ENCODE assay signal across 9 cellular contexts in the genomic region with DNA sequence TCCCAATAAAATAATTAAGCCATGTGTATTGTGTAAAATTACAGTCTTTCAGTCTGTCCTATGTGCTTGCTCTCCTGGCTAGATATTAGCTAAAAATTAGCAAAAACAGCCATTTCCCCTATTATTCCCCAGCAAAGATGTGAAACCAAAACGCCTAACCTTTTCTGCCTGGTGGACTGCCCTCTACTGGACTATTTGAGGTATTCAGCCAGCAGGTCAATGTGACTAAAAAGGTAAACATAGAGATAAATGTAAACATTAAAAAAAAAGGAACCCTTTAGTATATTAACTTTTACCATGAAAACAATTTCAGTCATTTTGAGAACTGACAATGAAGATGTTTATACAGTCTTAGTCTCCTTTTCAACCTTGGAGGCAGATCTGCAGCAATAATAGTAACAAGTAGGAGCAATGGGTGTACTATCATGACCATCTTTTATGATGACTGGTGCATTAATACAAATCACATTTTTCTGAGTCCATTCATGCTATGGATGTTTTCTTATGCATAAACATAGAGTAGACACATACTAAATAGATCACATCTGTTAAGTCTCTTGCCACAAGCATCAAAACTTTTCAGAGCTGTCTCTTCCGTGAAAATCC. TPM values are rescaled to one million over a fixed set of nuclear protein-coding genes. Genes with fewer than 3 reads are reported as not detected.
DNase-seq lines count a peak whose midpoint lies in the region; ATAC-seq, FAIRE-seq and TF ChIP-seq lines count a peak whose summit lies in the region.
"Had no signal": no experiment of that assay in that cellular context is flagged by ENCODE, and none has a peak within 500 bp of the region (broad histone marks: within the 10 kb centered on the region; RNA-seq: fewer than 3 reads in every experiment).

No MANE protein-coding gene starts in this region.

- H3K9ac ChIP-seq in Loucy (ENCODE audit: low read depth, low read length, poor library complexity, severe bottlenecking): no peak overlapping the region
- no peak overlapping the region for H3K9ac ChIP-seq in GM12878 (ENCODE audit: control insufficient read depth, insufficient read depth, low read length)

- H3F3A ChIP-seq in Loucy (ENCODE audit: low read depth): no peaks in the 10 kb centered on the region

- WGBS in GM12878 (ENCODE audit: insufficient coverage, insufficient replicate concordance, low lambda C conversion rate, missing lambda C conversion rate): 53% methylated on average over 2 of the region's 2 CpGs

- DNase-seq in A172 (ENCODE audit: low spot score) (peak; percentile 49), DMS53 treated with DMSO at 0.1 percent for 48 hours (lab: John Stamatoyannopoulos, UW; ENCODE audit: unreplicated experiment) (peak; percentile 57), GM12878 (ENCODE audit: low read depth, low spot score) (no peak), kidney epithelial cell (ENCODE audit: low read depth) (no peak), upper lobe of right lung (no peak), NCI-H187 treated with DMSO at 0.1 percent for 48 hours (lab: John Stamatoyannopoulos, UW) (no peak)

- H2AFZ ChIP-seq in Loucy (ENCODE audit: low read length) (no peak overlapping the region), GM12878 (ENCODE audit: control insufficient read depth, low read depth, low read length) (no peak overlapping the region)

- RAD21 ChIA-PET in GM12878 (lab: Charles Lee; ENCODE audit: unreplicated experiment): interaction anchor here (0.7 to 1.5 kb wide), 4 partner anchors 16 to 1069 kb away, joined by 3 to 7 read pairs (median 3); no protein-coding TSS in a partner anchor

- peak; percentile 68 for TF ChIP-seq CTCF in Loucy (conservative IDR thresholded peaks at IDR 0.05; ENCODE audit: low read length)
- TF ChIP-seq CTCF in GM12878 (IDR thresholded peaks at IDR 0.05 in 2 of 3, conservative IDR thresholded peaks at IDR 0.05 in 1 of 3; ENCODE audit: control insufficient read depth in 2 of 3, extremely low read depth in 1 of 3, insufficient read depth in 1 of 3, low read depth in 3 of 3, low read length in 3 of 3): peak; percentile 65 to 80 (median 72)
- peak; percentile 79 for TF ChIP-seq CTCF in kidney epithelial cell (IDR thresholded peaks at IDR 0.05; ENCODE audit: insufficient read depth, low read length, poor library complexity, severe bottlenecking)
- TF ChIP-seq CTCF in upper lobe of right lung (IDR thresholded peaks at IDR 0.05): peak; percentile 75

- no peak overlapping the region for H3K4me2 ChIP-seq in Loucy (ENCODE audit: low read depth, low read length, poor library complexity, severe bottlenecking)
- H3K4me2 ChIP-seq in GM12878 (ENCODE audit: control insufficient read depth, insufficient read depth): no peak overlapping the region

- peak; percentile 72 for FAIRE-seq in GM12878 (lab: Jason Lieb, UNC)

- H3K79me2 ChIP-seq in Loucy (ENCODE audit: insufficient read depth, low read length) (no peaks in the 10 kb centered on the region), GM12878 (ENCODE audit: control insufficient read depth, insufficient read depth, low read length) (no peaks in the 10 kb centered on the region)

- POLR2A ChIA-PET in GM12878 (lab: Charles Lee): no interaction called here

- peak; percentile 68 for ATAC-seq in GM21786 (IDR thresholded peaks at IDR 0.05; ENCODE audit: unreplicated experiment)
- peak; percentile 84 for ATAC-seq in GM12878
- peak; percentile 79 for ATAC-seq in upper lobe of right lung

- CTCF ChIA-PET in GM12878 (lab: Yijun Ruan, JAX): interaction anchor here (0.6 to 2.7 kb wide), 15 partner anchors 9 to 740 kb away, joined by 3 to 23 read pairs (median 4); no protein-coding TSS in a partner anchor

- TF ChIP-seq RAD21 in GM12878 (IDR thresholded peaks at IDR 0.05; ENCODE audit: insufficient read depth, low read depth, low read length): peak; percentile 67

- BruUV-seq in GM12878 (replicated peaks; lab: Mats Ljungman, UMichigan): no TSS peak

- in situ Hi-C loops in GM12878 (cut with MboI): loop anchor here (25.0 kb wide), 1 partner anchor 231 kb away; no protein-coding TSS in a partner anchor

- H3K27ac ChIP-seq in GM12878 (ENCODE audit: control insufficient read depth, insufficient read depth): no peak overlapping the region
- no peak overlapping the region for H3K27ac ChIP-seq in upper lobe of right lung

- TF ChIP-seq POLR2A in GM12878 (IDR thresholded peaks at IDR 0.05; ENCODE audit: low read depth, low read length): no peak

- intact Hi-C loops in GM12878 (cut with micrococcal nuclease; ENCODE audit: unreplicated experiment) (loop anchor here (1.0 to 5.0 kb wide), 3 partner anchors 197 to 519 kb away; no protein-coding TSS in a partner anchor), upper lobe of right lung (cut with DNase I) (no loop called here)

- H3K4me1 ChIP-seq in Loucy (ENCODE audit: insufficient read depth, low read length, poor library complexity, severe bottlenecking) (no peaks in the 10 kb centered on the region), GM12878 (ENCODE audit: control insufficient read depth, insufficient read depth, low read length) (no peaks in the 10 kb centered on the region), upper lobe of right lung (no peaks in the 10 kb centered on the region)

- H3K4me3 ChIP-seq in Loucy (ENCODE audit: low read length, poor library complexity, severe bottlenecking) (no peak overlapping the region), GM12878 (no peak overlapping the region), kidney epithelial cell (ENCODE audit: low read depth, low read length) (no peak overlapping the region), upper lobe of right lung (no peak overlapping the region)

- SMC1A ChIA-PET in GM12878 (lab: Charles Lee; ENCODE audit: uncharacterized antibody, unreplicated experiment): interaction anchor here (0.7 to 1.7 kb wide), 5 partner anchors 195 to 522 kb away, joined by 3 to 6 read pairs (median 5); no protein-coding TSS in a partner anchor

- TF ChIP-seq EP300 in GM12878 (IDR thresholded peaks at IDR 0.05; ENCODE audit: borderline replicate concordance in 1 of 2, control insufficient read depth in 1 of 2, low read depth in 2 of 2, low read length in 2 of 2): no peak

- peaks cover 4% of the 10 kb centered on the region for H4K20me1 ChIP-seq in Loucy (ENCODE audit: insufficient read depth, low read length, poor library complexity, severe bottlenecking)
- H4K20me1 ChIP-seq in GM12878 (ENCODE audit: control insufficient read depth, insufficient read depth): no peaks in the 10 kb centered on the region

- H3K9me3 ChIP-seq in Loucy (ENCODE audit: insufficient read depth, low read depth, low read length) (no peaks in the 10 kb centered on the region), GM12878 (replicated peaks; ENCODE audit: control insufficient read depth, insufficient read depth, low read length) (no peaks in the 10 kb centered on the region), upper lobe of right lung (no peaks in the 10 kb centered on the region)

- H3K9me2 ChIP-seq in Loucy (replicated peaks; ENCODE audit: low read depth, low read length): no peaks in the 10 kb centered on the region

- H3K27me3 ChIP-seq in Loucy (ENCODE audit: insufficient read depth, low read length, poor library complexity, severe bottlenecking) (no peaks in the 10 kb centered on the region), GM12878 (replicated peaks in 1 of 2; ENCODE audit: control insufficient read depth in 2 of 2, insufficient read depth in 2 of 2, low read length in 1 of 2) (no peaks in the 10 kb centered on the region), kidney epithelial cell (ENCODE audit: control insufficient read depth, insufficient read depth, low read length) (no peaks in the 10 kb centered on the region), upper lobe of right lung (no peaks in the 10 kb centered on the region)

- H3K36me3 ChIP-seq in Loucy (ENCODE audit: insufficient read depth, low read length) (peaks cover 13% of the 10 kb centered on the region; the same call in 1 of the 2 replicates), GM12878 (ENCODE audit: control insufficient read depth in 2 of 2, insufficient read depth in 2 of 2, low read length in 1 of 2) (peaks cover 0 to 26% of the 10 kb centered on the region in 2 experiments; a peak in 3 of 4 replicates), kidney epithelial cell (ENCODE audit: control insufficient read depth, insufficient read depth, low read length) (no peaks in the 10 kb centered on the region), upper lobe of right lung (peaks cover 78% of the 10 kb centered on the region)

RNA-seq across cellular contexts. Expression of gene ATG12, which starts 10.1 kb away (rescaled TPM):
- total RNA-seq in A172 (2014; rRNA removed; shearing (Covaris generic)): 134 and 164 TPM in 2 replicates
- 114 and 119 TPM in 2 replicates for total RNA-seq in GM12878 (2013; cell fraction: nucleolus; rRNA removed)
- total RNA-seq in GM12878 (2014; rRNA removed) (23.2 and 32.5 TPM in 2 replicates), GM12878 (2014; rRNA removed; fragmentation: Illumina TruSeq; extraction: Trizol) (39.7 and 41.0 TPM in 2 replicates), GM12878 (2021) (26.9 and 28.9 TPM in 2 replicates), kidney epithelial cell (23.9 and 35.1 TPM in 2 replicates), upper lobe of right lung (36.5 TPM)
- 45.0 TPM for polyA plus RNA-seq in GM12878 (2011; ENCODE audit: low read depth)
- polyA plus RNA-seq in GM12878 (2011; rRNA removed) (89.4 and 153 TPM in 2 replicates), GM12878 (2014; fragmentation: Illumina TruSeq; extraction: Trizol) (50.7 and 57.0 TPM in 2 replicates), GM12878 (2014; fragmentation: Nextera tagmentation; extraction: Ambion mirVana) (10 to 100 TPM; 67.4 to 92.0 TPM), GM12878 (2014; rRNA removed) (24.3 and 32.9 TPM in 2 replicates), GM12878 (2016; fragmentation: Nextera tagmentation; extraction: Ambion mirVana) (10 to 100 TPM; 66.6 to 72.1 TPM)
- 24.3 and 32.8 TPM in 2 replicates for polyA plus RNA-seq in GM12878 (2011; cell fraction: cytosol; rRNA removed)
- polyA plus RNA-seq in GM12878 (2011; cell fraction: nucleus; rRNA removed): 55.0 and 62.4 TPM in 2 replicates
- polyA plus RNA-seq in GM12878 (2012): 49.8 and 66.4 TPM in 2 replicates
- polyA minus RNA-seq in GM12878 (2011; rRNA and poly(A)+ RNA removed): 42.0 and 52.8 TPM in 2 replicates
- 12.5 and 13.5 TPM in 2 replicates for polyA minus RNA-seq in GM12878 (2011; cell fraction: cytosol; rRNA and poly(A)+ RNA removed)
- 68.3 and 90.7 TPM in 2 replicates for polyA minus RNA-seq in GM12878 (2011; cell fraction: nucleus; rRNA and poly(A)+ RNA removed)

RNA-seq across cellular contexts. Expression of gene AP3S1, which starts 10.5 kb away (rescaled TPM):
- total RNA-seq in A172 (2014; rRNA removed; shearing (Covaris generic)): 514 and 552 TPM in 2 replicates
- total RNA-seq in GM12878 (2013; cell fraction: nucleolus; rRNA removed): 61.1 and 67.3 TPM in 2 replicates
- total RNA-seq in GM12878 (2014; rRNA removed): 37.1 and 53.6 TPM in 2 replicates
- total RNA-seq in GM12878 (2014; rRNA removed; fragmentation: Illumina TruSeq; extraction: Trizol): 62.5 and 73.3 TPM in 2 replicates
- 45.6 and 57.4 TPM in 2 replicates for total RNA-seq in GM12878 (2021)
- 148 TPM for polyA plus RNA-seq in GM12878 (2011; ENCODE audit: low read depth)
- polyA plus RNA-seq in GM12878 (2011; rRNA removed): 137 and 319 TPM in 2 replicates
- polyA plus RNA-seq in GM12878 (2011; cell fraction: cytosol; rRNA removed): 23.7 and 33.5 TPM in 2 replicates
- 24.0 and 25.8 TPM in 2 replicates for polyA plus RNA-seq in GM12878 (2011; cell fraction: nucleus; rRNA removed)
- 216 and 265 TPM in 2 replicates for polyA plus RNA-seq in GM12878 (2012)
- polyA plus RNA-seq in GM12878 (2014; fragmentation: Illumina TruSeq; extraction: Trizol): 78.4 and 128 TPM in 2 replicates
- polyA plus RNA-seq in GM12878 (2014; fragmentation: Nextera tagmentation; extraction: Ambion mirVana): 10 to 100 TPM; 36.4 to 48.5 TPM
- polyA plus RNA-seq in GM12878 (2014; rRNA removed): 48.6 and 61.7 TPM in 2 replicates
- polyA plus RNA-seq in GM12878 (2016; fragmentation: Nextera tagmentation; extraction: Ambion mirVana): 100 to 1,000 TPM; 103 to 104 TPM
- polyA minus RNA-seq in GM12878 (2011; rRNA and poly(A)+ RNA removed): 33.3 and 33.7 TPM in 2 replicates
- 19.3 and 19.4 TPM in 2 replicates for polyA minus RNA-seq in GM12878 (2011; cell fraction: cytosol; rRNA and poly(A)+ RNA removed)
- polyA minus RNA-seq in GM12878 (2011; cell fraction: nucleus; rRNA and poly(A)+ RNA removed): 19.9 and 23.6 TPM in 2 replicates
- 116 and 208 TPM in 2 replicates for total RNA-seq in kidney epithelial cell
- 70.4 TPM for total RNA-seq in upper lobe of right lung

RNA-seq across cellular contexts. Expression of gene CDO1, which starts 14.8 kb away (rescaled TPM):
- total RNA-seq in A172 (2014; rRNA removed; shearing (Covaris generic)): not detected in 2 replicates
- total RNA-seq in GM12878 (2013; cell fraction: nucleolus; rRNA removed): not detected in 2 replicates
- total RNA-seq in GM12878 (2014; rRNA removed) (not detected in 2 replicates), GM12878 (2014; rRNA removed; fragmentation: Illumina TruSeq; extraction: Trizol) (not detected in 2 replicates), GM12878 (2021) (not detected in 2 replicates), kidney epithelial cell (9.7 and 11.7 TPM in 2 replicates), upper lobe of right lung (20.1 TPM)
- not detected for polyA plus RNA-seq in GM12878 (2011; ENCODE audit: low read depth)
- polyA plus RNA-seq in GM12878 (2011; rRNA removed) (not detected in 2 replicates), GM12878 (2014; fragmentation: Illumina TruSeq; extraction: Trizol) (not detected in 2 replicates), GM12878 (2014; fragmentation: Nextera tagmentation; extraction: Ambion mirVana) (under 1 TPM in 1 of 2 experiments, not detected in 1; 0.05 TPM), GM12878 (2014; rRNA removed) (not detected in 2 replicates), GM12878 (2016; fragmentation: Nextera tagmentation; extraction: Ambion mirVana) (not detected)
- polyA plus RNA-seq in GM12878 (2011; cell fraction: cytosol; rRNA removed): not detected in 2 replicates
- 0.18 TPM in 1 of 2 replicates, not detected in the other for polyA plus RNA-seq in GM12878 (2011; cell fraction: nucleus; rRNA removed)
- not detected in 2 replicates for polyA plus RNA-seq in GM12878 (2012)
- not detected in 2 replicates for polyA minus RNA-seq in GM12878 (2011; rRNA and poly(A)+ RNA removed)
- polyA minus RNA-seq in GM12878 (2011; cell fraction: cytosol; rRNA and poly(A)+ RNA removed): not detected in 2 replicates
- polyA minus RNA-seq in GM12878 (2011; cell fraction: nucleus; rRNA and poly(A)+ RNA removed): not detected in 2 replicates
- polyA plus RNA-seq: IgD-negative memory B cell had no signal

Comparison
In these comparisons a context has a peak if more than half of its experiments do, and no peak if none do; other contexts are left out.
1. DNase-seq: peak in A172 (single experiment) and DMS53 treated with DMSO at 0.1 percent for 48 hours (single experiment); none in GM12878 (single experiment), kidney epithelial cell (single experiment), upper lobe of right lung (single experiment) and NCI-H187 treated with DMSO at 0.1 percent for 48 hours (single experiment).
2. Peak in every context shown above with its lines, with median percentiles within 50 percentile points of each other: ATAC-seq and CTCF ChIP-seq.